ENCODE assay signal across 19 cellular contexts in genomic region chr2:222381556-222381955, GRCh38. TPM values are rescaled to one million over a fixed set of nuclear protein-coding genes. Genes with fewer than 3 reads are reported as not detected.
DNase-seq lines count a peak whose midpoint lies in the region; ATAC-seq and TF ChIP-seq lines count a peak whose summit lies in the region.
"Had no signal": no experiment of that assay in that cellular context is flagged by ENCODE, and none has a peak within 500 bp of the region (broad histone marks: within the 10 kb centered on the region; RNA-seq: fewer than 3 reads in every experiment).

No MANE protein-coding gene starts in this region.

- no peaks in the 10 kb centered on the region for H3K79me2 ChIP-seq in neural progenitor cell (ENCODE audit: low read depth)

- no peak for ATAC-seq in Right ventricle myocardium superior (ENCODE audit: poor library complexity)
- ATAC-seq in HG02973 (IDR thresholded peaks at IDR 0.05; ENCODE audit: unreplicated experiment), result no peak
- no peak for ATAC-seq in activated CD4-positive, CD25-positive, alpha-beta regulatory T cell treated with anti-CD3 and anti-CD28 coated beads, Interleukin-2, amount 50 U/mL, for 24 hours
- ATAC-seq in HG02840 (IDR thresholded peaks at IDR 0.05; ENCODE audit: low FRiP score, unreplicated experiment), result no peak

- H3K27me3 Mint-ChIP-seq in glutamatergic neuron (ENCODE audit: unreplicated experiment), result no peaks in the 10 kb centered on the region
- no peaks in the 10 kb centered on the region for H3K27me3 Mint-ChIP-seq in neural progenitor cell (ENCODE audit: insufficient read depth, low read depth)
- H3K27me3 Mint-ChIP-seq: B cell had no signal

- H3K9me3 ChIP-seq in cardiac muscle cell (ENCODE audit: low read depth), result no peaks in the 10 kb centered on the region
- H3K9me3 ChIP-seq in neural progenitor cell (ENCODE audit: low read depth), result no peaks in the 10 kb centered on the region
- no peaks in the 10 kb centered on the region for H3K9me3 ChIP-seq in thyroid gland
- H3K9me3 ChIP-seq: BLaER1 treated with 17β-estradiol and CSF1 and Interleukin-3, amounts not matched to agents 10 nM and 100 nM; HAP-1 had no signal

- H3K4me3 Mint-ChIP-seq in glutamatergic neuron (ENCODE audit: unreplicated experiment) (no peak overlapping the region), neural progenitor cell (no peak overlapping the region)
- H3K4me3 Mint-ChIP-seq: B cell; CD8-positive, alpha-beta memory T cell had no signal

- DNase-seq in cardiac muscle cell (ENCODE audit: low read depth in 1 of 2, low spot score in 1 of 2) (peak in 1 of 2 donors; percentile 54), Right ventricle myocardium superior (no peak), glutamatergic neuron (no peak), neural progenitor cell (ENCODE audit: low spot score) (peak; percentile 20), thyroid gland (peak; percentile 23)
- DNase-seq: 8988T; CD8-positive, alpha-beta memory T cell; COR-L47; DMS153; DMS79; GDM1; GM23248 had no signal

- H3K36me3 ChIP-seq in cardiac muscle cell (no peaks in the 10 kb centered on the region), neural progenitor cell (no peaks in the 10 kb centered on the region), thyroid gland (no peaks in the 10 kb centered on the region)
- H3K36me3 ChIP-seq: BLaER1 treated with 17β-estradiol and CSF1 and Interleukin-3, amounts not matched to agents 10 nM and 100 nM; HAP-1 had no signal

- H3K9ac ChIP-seq in neural progenitor cell, result no peak overlapping the region
- H3K9ac ChIP-seq: BLaER1 treated with 17β-estradiol and CSF1 and Interleukin-3, amounts not matched to agents 10 nM and 100 nM; GM23248 had no signal

- intact Hi-C loops in Right ventricle myocardium superior (cut with DNase I), result no loop called here
- intact Hi-C loops in thyroid gland (cut with DNase I), result no loop called here

- H4K20me1 ChIP-seq in neural progenitor cell (ENCODE audit: low read depth), result no peaks in the 10 kb centered on the region
- H4K20me1 ChIP-seq: BLaER1 treated with 17β-estradiol and CSF1 and Interleukin-3, amounts not matched to agents 10 nM and 100 nM had no signal

- peaks cover 3% of the 10 kb centered on the region for H3K9me3 Mint-ChIP-seq in glutamatergic neuron (ENCODE audit: unreplicated experiment)
- peaks cover 9% of the 10 kb centered on the region for H3K9me3 Mint-ChIP-seq in neural progenitor cell

- WGBS in thyroid gland, 2 donors, result 42 to 56% methylated on average over 3 of the region's 3 CpGs

- no peak overlapping the region for H3K4me2 ChIP-seq in neural progenitor cell
- H3K4me2 ChIP-seq: BLaER1 treated with 17β-estradiol and CSF1 and Interleukin-3, amounts not matched to agents 10 nM and 100 nM had no signal

- TF ChIP-seq CTCF in cardiac muscle cell (IDR thresholded peaks at IDR 0.05; ENCODE audit: low read depth, low read length) (no peak), glutamatergic neuron (IDR thresholded peaks at IDR 0.05; ENCODE audit: partially characterized antibody, unreplicated experiment) (no peak), neural progenitor cell (IDR thresholded peaks at IDR 0.05) (no peak), thyroid gland (IDR thresholded peaks at IDR 0.05) (no peak)

- H3K4me1 ChIP-seq in cardiac muscle cell (ENCODE audit: low read depth) (peaks cover 16% of the 10 kb centered on the region), neural progenitor cell (no peaks in the 10 kb centered on the region), thyroid gland (peaks cover 0 to 3% of the 10 kb centered on the region in 2 donors)
- H3K4me1 ChIP-seq: HAP-1 had no signal

- H2AFZ ChIP-seq in neural progenitor cell (replicated peaks), result no peak overlapping the region
- H2AFZ ChIP-seq: GM23248 had no signal

- H3F3A ChIP-seq in neural progenitor cell (ENCODE audit: low read depth), result no peaks in the 10 kb centered on the region

- peaks cover 8% of the 10 kb centered on the region for H3K4me1 Mint-ChIP-seq in glutamatergic neuron (ENCODE audit: low read depth, unreplicated experiment)
- H3K4me1 Mint-ChIP-seq in neural progenitor cell, result peaks cover 11% of the 10 kb centered on the region
- H3K4me1 Mint-ChIP-seq: B cell; CD8-positive, alpha-beta memory T cell had no signal

- peak overlapping the region; percentile 91 for H3K27ac ChIP-seq in cardiac muscle cell
- no peak overlapping the region for H3K27ac ChIP-seq in neural progenitor cell
- H3K27ac ChIP-seq in thyroid gland, result peak overlapping the region in 2 of 3 donors; percentile 15
- H3K27ac ChIP-seq: BLaER1 treated with 17β-estradiol and CSF1 and Interleukin-3, amounts not matched to agents 10 nM and 100 nM; GM23248 had no signal

- peak overlapping the region; percentile 90 for H3K27ac Mint-ChIP-seq in glutamatergic neuron (ENCODE audit: unreplicated experiment)
- peak overlapping the region; percentile 90 for H3K27ac Mint-ChIP-seq in neural progenitor cell
- H3K27ac Mint-ChIP-seq: B cell had no signal

- no peak overlapping the region for H3K4me3 ChIP-seq in cardiac muscle cell
- H3K4me3 ChIP-seq in neural progenitor cell, result no peak overlapping the region
- H3K4me3 ChIP-seq in thyroid gland (replicated peaks in 1 of 3), result no peak overlapping the region
- H3K4me3 ChIP-seq: BLaER1 treated with 17β-estradiol and CSF1 and Interleukin-3, amounts not matched to agents 10 nM and 100 nM; GM23248; HAP-1 had no signal

- TF ChIP-seq POLR2A in thyroid gland (IDR thresholded peaks at IDR 0.05), result no peak

- H3K36me3 Mint-ChIP-seq in glutamatergic neuron (ENCODE audit: unreplicated experiment) (peaks cover 5% of the 10 kb centered on the region), neural progenitor cell (no peaks in the 10 kb centered on the region)
- H3K36me3 Mint-ChIP-seq: CD8-positive, alpha-beta memory T cell had no signal

- H3K27me3 ChIP-seq in cardiac muscle cell (no peaks in the 10 kb centered on the region), neural progenitor cell (peaks cover 11% of the 10 kb centered on the region), thyroid gland (no peaks in the 10 kb centered on the region)
- H3K27me3 ChIP-seq: BLaER1 treated with 17β-estradiol and CSF1 and Interleukin-3, amounts not matched to agents 10 nM and 100 nM had no signal

RNA-seq across cellular contexts. Expression of gene SGPP2, which starts 42.8 kb away (rescaled TPM):
- total RNA-seq in cardiac muscle cell (24.6 and 44.6 TPM in 2 replicates), Right ventricle myocardium superior (15.3 TPM), glutamatergic neuron (ENCODE audit: unreplicated experiment) (2.1 TPM), neural progenitor cell (ENCODE audit: low replicate concordance) (0.11 and 0.34 TPM in 2 replicates), thyroid gland (10 to 100 TPM; 33.7 to 53.7 (median 46.6) TPM)
- 11.6 and 16.2 TPM in 2 replicates for polyA plus RNA-seq in cardiac muscle cell
- total RNA-seq: GM23248, H4 had no signal
- polyA plus RNA-seq: GM23248 had no signal

Comparison
In these comparisons a context has a peak if more than half of its experiments do, and no peak if none do; other contexts are left out.
1. DNase-seq: peak in neural progenitor cell (single experiment) and thyroid gland (2 of 2); none in Right ventricle myocardium superior (single experiment) and glutamatergic neuron (single experiment).